Comparison of ENCODE assay signal across 25 cellular contexts in genomic region chr6:11407403-11407802, GRCh38.
"Had no signal": no experiment of that assay in that cellular context is flagged by ENCODE, and none has a peak within 500 bp of the region (broad histone marks: within the 10 kb centered on the region; RNA-seq: fewer than 3 reads in every experiment).

No MANE protein-coding gene starts in this region.

- DNase-seq: dermis blood vessel endothelial cell; dorsolateral prefrontal cortex; effector CD4-positive, alpha-beta T cell; effector memory CD4-positive, alpha-beta T cell; erythroblast; foreskin keratinocyte; heart left ventricle; hypothalamus; immature natural killer cell; islet precursor cell; kidney; kidney glomerular epithelial cell; left colon; left ventricle myocardium superior; mammary epithelial cell; mesendoderm; midbrain had no signal

- H3K27ac ChIP-seq: coronary artery, dorsolateral prefrontal cortex, epithelial cell of prostate, foreskin keratinocyte, gastroesophageal sphincter, heart left ventricle, hepatocyte had no signal

- H3K9me3 Mint-ChIP-seq: immature natural killer cell had no signal

- H3K4me3 ChIP-seq: coronary artery, dorsolateral prefrontal cortex, gastroesophageal sphincter, heart left ventricle, hepatocyte, lung had no signal

- H3K4me3 Mint-ChIP-seq: immature natural killer cell, memory B cell had no signal

- H3K36me3 ChIP-seq: gastroesophageal sphincter, heart left ventricle had no signal

- H3K27me3 ChIP-seq: dorsolateral prefrontal cortex, foreskin keratinocyte, gastroesophageal sphincter, heart left ventricle, hepatocyte had no signal

- H3K4me1 ChIP-seq: foreskin keratinocyte had no signal

- H3K27me3 Mint-ChIP-seq: memory B cell had no signal

- H3K9me3 ChIP-seq: gastroesophageal sphincter, heart left ventricle had no signal

- ATAC-seq: esophagus mucosa, foreskin keratinocyte, gastroesophageal sphincter, heart left ventricle, left colon, left lobe of liver, left ventricle myocardium superior had no signal

- H3K36me3 Mint-ChIP-seq: memory B cell had no signal

- H3K27ac Mint-ChIP-seq: immature natural killer cell, memory B cell had no signal
